ENCODE assay signal across 23 cellular contexts in the genomic region with DNA sequence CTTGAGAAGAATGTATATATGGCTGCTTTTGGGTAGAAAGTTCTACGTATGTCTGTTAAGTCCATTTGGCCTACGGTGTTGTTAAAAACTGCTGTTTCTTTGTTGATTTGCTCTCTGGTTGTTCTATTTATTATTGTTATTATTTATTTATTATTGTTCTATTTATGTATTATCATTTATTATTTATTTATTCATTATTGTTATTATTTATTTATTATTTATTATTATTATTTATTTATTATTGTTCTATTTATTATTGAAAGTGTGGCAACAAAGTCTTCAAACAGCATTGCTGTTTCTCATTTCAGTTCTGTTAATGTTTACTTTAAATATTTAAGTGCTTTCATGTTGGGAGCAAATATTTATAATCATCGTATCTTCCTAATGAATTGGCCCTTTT.
"Had no signal": no experiment of that assay in that cellular context is flagged by ENCODE, and none has a peak within 500 bp of the region (broad histone marks: within the 10 kb centered on the region; RNA-seq: fewer than 3 reads in every experiment).

No MANE protein-coding gene starts in this region.

- H3K27ac ChIP-seq: dorsolateral prefrontal cortex, epithelial cell of prostate, gastroesophageal sphincter, heart left ventricle, parathyroid adenoma, testis, tibial artery had no signal

- DNase-seq: cerebellar nuclear complex; dorsolateral prefrontal cortex; effector CD4-positive, alpha-beta T cell; foreskin fibroblast; heart left ventricle; hippocampal formation; islet precursor cell; left ventricle myocardium superior; natural killer cell; occipital lobe; stimulated activated CD4-positive, alpha-beta T cell treated with anti-CD3 and anti-CD28 coated beads, Interleukin-2, amount 100 ng/mL, for 24 hours; stimulated activated CD4-positive, alpha-beta T cell treated with anti-CD3 and anti-CD28 coated beads, Interleukin-4, amount 100 ng/mL, for 24 hours; stimulated activated naive CD8-positive, alpha-beta T cell treated with anti-CD3 and anti-CD28 coated beads, Interleukin-15, Interleukin-2, amounts not matched to agents 100 U/mL and 50 U/mL, for 24 hours; substantia nigra; testis; tibial artery had no signal

- ATAC-seq: esophagus mucosa; gastroesophageal sphincter; heart left ventricle; left ventricle myocardium superior; natural killer cell; sciatic nerve; stimulated activated memory B cell treated with anti-CD40 and anti-IgM and Interleukin-4, amounts not matched to agents 10 μg/mL and 1 μg/mL and 100 μg/mL, for 72 hours; stimulated activated naive CD8-positive, alpha-beta T cell treated with anti-CD3 and anti-CD28 coated beads, Interleukin-15, Interleukin-2, amounts not matched to agents 100 U/mL and 50 U/mL, for 24 hours had no signal

- H3K27me3 ChIP-seq: dorsolateral prefrontal cortex, gastroesophageal sphincter, heart left ventricle, testis, tibial artery had no signal

- H3K36me3 ChIP-seq: gastroesophageal sphincter, heart left ventricle, tibial artery had no signal

- H3K4me3 ChIP-seq: dorsolateral prefrontal cortex, gastroesophageal sphincter, heart left ventricle, lung, testis, tibial artery had no signal

- H3K9me3 ChIP-seq: gastroesophageal sphincter, heart left ventricle, testis, tibial artery had no signal

- H3K4me1 ChIP-seq: gastroesophageal sphincter, heart left ventricle, parathyroid adenoma, testis, tibial artery had no signal
